ENCODE assay signal across 23 cellular contexts in the genomic region with DNA sequence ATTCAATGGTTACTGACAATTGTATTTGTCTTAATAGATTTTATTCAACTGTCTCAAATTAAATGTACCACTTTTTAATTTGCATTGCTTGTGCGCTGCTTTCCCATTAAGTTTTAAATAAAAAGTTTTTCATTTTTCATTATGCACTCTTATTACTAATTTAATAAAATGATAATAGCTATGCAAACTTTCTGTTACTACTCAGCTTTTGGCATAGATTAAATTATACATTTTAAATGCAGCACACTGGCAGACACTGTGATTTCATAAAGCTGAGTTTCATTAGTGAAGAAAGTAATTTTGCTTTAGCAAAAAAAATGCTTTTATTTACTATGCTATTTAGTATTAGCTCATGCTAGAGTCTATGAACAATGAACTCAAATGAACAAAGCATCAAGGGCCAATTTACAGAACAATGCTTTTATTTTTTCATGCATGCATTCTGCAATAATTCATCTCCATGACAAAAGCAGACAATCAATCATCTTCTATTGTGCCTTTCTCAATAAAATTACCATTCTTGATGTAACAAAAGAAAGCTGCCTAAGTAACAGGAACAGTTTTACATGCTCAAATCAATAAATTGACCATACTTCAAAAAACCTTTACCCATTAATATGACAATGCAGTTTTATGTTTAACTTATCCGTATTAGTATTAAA.
"Had no signal": no experiment of that assay in that cellular context is flagged by ENCODE, and none has a peak within 500 bp of the region (broad histone marks: within the 10 kb centered on the region; RNA-seq: fewer than 3 reads in every experiment).

No MANE protein-coding gene starts in this region.

- DNase-seq: activated CD4-positive, alpha-beta memory T cell treated with anti-CD3 and anti-CD28 coated beads for 36 hours; activated CD4-positive, alpha-beta T cell treated with anti-CD3 and anti-CD28 coated beads for 48 hours; activated CD4-positive, CD25-positive, alpha-beta regulatory T cell; activated naive CD4-positive, alpha-beta T cell treated with Interleukin-2 at 50 U/mL for 16 hours; activated naive CD8-positive, alpha-beta T cell treated with anti-CD3 and anti-CD28 coated beads, Interleukin-2, amount 10 ng/mL, durations not matched to agents 7 days and 5 days; activated T-cell treated with anti-CD3 and anti-CD28 coated beads, Interleukin-2, amount 50 U/mL, for 48 hours; amniotic stem cell; colonic mucosa; dorsolateral prefrontal cortex; effector memory CD8-positive, alpha-beta T cell; head of caudate nucleus; hypothalamus; islet precursor cell; left cardiac atrium; retina; sigmoid colon; stimulated activated CD4-positive, alpha-beta T cell treated with anti-CD3 and anti-CD28 coated beads, Interleukin-15, amount 100 ng/mL, for 24 hours; stimulated activated naive B cell treated with anti-CD40 and anti-IgM and Interleukin-4, amounts not matched to agents 10 μg/mL and 1 μg/mL and 100 μg/mL, for 72 hours; testis; trophoblast cell; uterus had no signal

- ATAC-seq: effector memory CD8-positive, alpha-beta T cell; gastroesophageal sphincter; left cardiac atrium; natural killer cell treated with Interleukin-12 subunit alpha and Interleukin-12 subunit beta and Interleukin-15 and Interleukin-18, amount 100 ng/mL, for 72 hours; stimulated activated naive B cell treated with anti-CD40 and anti-IgM and Interleukin-4, amounts not matched to agents 10 μg/mL and 1 μg/mL and 100 μg/mL, for 72 hours had no signal
